In genomic region chr21:21457077-21457476, GRCh38 we compare ENCODE assay signal across 8 cellular contexts.
"Had no signal": no experiment of that assay in that cellular context is flagged by ENCODE, and none has a peak within 500 bp of the region (broad histone marks: within the 10 kb centered on the region; RNA-seq: fewer than 3 reads in every experiment).

No MANE protein-coding gene starts in this region.

- H3K9me3 Mint-ChIP-seq: HFFc6 had no signal

- H3K36me3 ChIP-seq: HAP-1 had no signal

- H3K4me1 ChIP-seq: HAP-1 had no signal

- ATAC-seq: HCT116, K562 had no signal

- H3K4me3 Mint-ChIP-seq: HFFc6 had no signal

- H3K27ac Mint-ChIP-seq: HFFc6 had no signal

- H3K9me3 ChIP-seq: HAP-1 had no signal

- DNase-seq: GM23248, GOT3, H7, HFFc6, IMR-90 had no signal

- H3K27ac ChIP-seq: GM23248 had no signal

- H3K4me3 ChIP-seq: GM23248, HAP-1, K562 had no signal
